In the genomic region with DNA sequence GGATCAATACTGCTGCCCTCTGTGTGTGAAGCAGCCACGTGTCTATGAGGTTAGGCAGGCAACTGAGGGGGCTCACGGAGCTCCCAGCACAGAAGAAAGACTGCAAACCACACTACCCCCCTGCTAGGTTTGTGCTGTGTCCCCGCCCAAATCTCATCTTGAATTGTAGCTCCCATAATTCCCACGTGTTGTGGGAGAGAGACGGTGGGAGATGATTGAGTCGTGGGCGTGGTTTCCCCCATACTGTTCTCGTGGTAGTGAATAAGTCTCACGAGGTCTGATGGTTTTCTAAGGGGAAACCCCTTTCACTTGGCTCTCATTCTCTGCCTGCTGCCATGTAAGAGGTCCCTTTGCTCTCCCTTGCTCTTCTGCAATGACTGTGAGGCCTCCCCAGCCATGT, we compare ENCODE assay signal across 10 cellular contexts.
DNase-seq lines count a peak whose midpoint lies in the region; ATAC-seq and TF ChIP-seq lines count a peak whose summit lies in the region.
"Had no signal": no experiment of that assay in that cellular context is flagged by ENCODE, and none has a peak within 500 bp of the region (broad histone marks: within the 10 kb centered on the region; RNA-seq: fewer than 3 reads in every experiment).

No MANE protein-coding gene starts in this region.

- peaks cover 11 to 78% of the 10 kb centered on the region in 2 donors for H3K4me1 ChIP-seq in thoracic aorta (ENCODE audit: control insufficient read depth in 1 of 2, low read depth in 2 of 2)

- peak overlapping the region; percentile 41 to 62 for H3K27ac ChIP-seq in thoracic aorta

- H3K9me3 Mint-ChIP-seq in natural killer cell treated with Interleukin-12 subunit alpha and Interleukin-12 subunit beta and Interleukin-15 and Interleukin-18, amount 100 ng/mL, for 72 hours: no peaks in the 10 kb centered on the region
- H3K9me3 Mint-ChIP-seq in natural killer cell: no peaks in the 10 kb centered on the region
- no peaks in the 10 kb centered on the region for H3K9me3 Mint-ChIP-seq in activated T-cell treated with anti-CD3 and anti-CD28 coated beads, Interleukin-2, amount 50 U/mL, for 72 hours
- H3K9me3 Mint-ChIP-seq: activated T-helper 2 cell treated with anti-CD3 and anti-CD28 coated beads, Interferon-gamma antibody, Interleukin-2, Interleukin-4, amounts not matched to agents 10 μg/mL and 5 μg/mL and 100 μg/mL, durations not matched to agents 14 hours and 24 hours and 36 hours had no signal

- H3K36me3 Mint-ChIP-seq in natural killer cell treated with Interleukin-12 subunit alpha and Interleukin-12 subunit beta and Interleukin-15 and Interleukin-18, amount 100 ng/mL, for 72 hours: no peaks in the 10 kb centered on the region
- H3K36me3 Mint-ChIP-seq in natural killer cell: no peaks in the 10 kb centered on the region
- peaks cover 0 to 10% of the 10 kb centered on the region in 2 donors for H3K36me3 Mint-ChIP-seq in activated T-cell treated with anti-CD3 and anti-CD28 coated beads, Interleukin-2, amount 50 U/mL, for 72 hours (ENCODE audit: insufficient read depth in 2 of 2)

- no peak for DNase-seq in natural killer cell treated with Interleukin-12 subunit alpha and Interleukin-12 subunit beta and Interleukin-15 and Interleukin-18, amount 100 ng/mL, for 72 hours (ENCODE audit: low spot score)
- no peak for DNase-seq in natural killer cell
- DNase-seq in activated T-cell treated with anti-CD3 and anti-CD28 coated beads, Interleukin-2, amount 50 U/mL, for 72 hours: peak; percentile 38 to 44
- peak; percentile 64 for DNase-seq in kidney tubule cell (ENCODE audit: low spot score)
- DNase-seq in thoracic aorta (ENCODE audit: low spot score): no peak
- DNase-seq in HPDE6-E6E7 (ENCODE audit: extremely low spot score): no peak
- no peak for DNase-seq in NCI-H1694 (lab: John Stamatoyannopoulos, UW)
- DNase-seq: NCI-H2107 had no signal

- intact Hi-C loops in natural killer cell (cut with micrococcal nuclease): loop anchor here (5.0 kb wide), 1 partner anchor 197 kb away; no protein-coding TSS in a partner anchor

- no peak overlapping the region for H3K4me3 Mint-ChIP-seq in natural killer cell treated with Interleukin-12 subunit alpha and Interleukin-12 subunit beta and Interleukin-15 and Interleukin-18, amount 100 ng/mL, for 72 hours
- no peak overlapping the region for H3K4me3 Mint-ChIP-seq in natural killer cell
- H3K4me3 Mint-ChIP-seq in activated T-cell treated with anti-CD3 and anti-CD28 coated beads, Interleukin-2, amount 50 U/mL, for 72 hours: peak overlapping the region; percentile 22 to 45

- H3K4me1 Mint-ChIP-seq in natural killer cell treated with Interleukin-12 subunit alpha and Interleukin-12 subunit beta and Interleukin-15 and Interleukin-18, amount 100 ng/mL, for 72 hours (ENCODE audit: low read depth in 2 of 2): peaks cover 10 to 14% of the 10 kb centered on the region in 2 donors
- peaks cover 6 to 7% of the 10 kb centered on the region in 2 donors for H3K4me1 Mint-ChIP-seq in natural killer cell
- H3K4me1 Mint-ChIP-seq in activated T-cell treated with anti-CD3 and anti-CD28 coated beads, Interleukin-2, amount 50 U/mL, for 72 hours (ENCODE audit: low read depth): peaks cover 40% of the 10 kb centered on the region

- peak; percentile 21 to 55 for ATAC-seq in natural killer cell treated with Interleukin-12 subunit alpha and Interleukin-12 subunit beta and Interleukin-15 and Interleukin-18, amount 100 ng/mL, for 72 hours
- no peak for ATAC-seq in natural killer cell
- peak; percentile 66 to 72 for ATAC-seq in activated T-cell treated with anti-CD3 and anti-CD28 coated beads, Interleukin-2, amount 50 U/mL, for 72 hours (replicated peaks in 1 of 2)
- no peak for ATAC-seq in thoracic aorta (ENCODE audit: insufficient number of reproducible peaks, low FRiP score, low read depth)
- ATAC-seq in HG03457 (IDR thresholded peaks at IDR 0.05; ENCODE audit: unreplicated experiment): no peak

- H3K27me3 ChIP-seq in thoracic aorta (replicated peaks; ENCODE audit: insufficient read depth): no peaks in the 10 kb centered on the region

- no peaks in the 10 kb centered on the region for H3K27me3 Mint-ChIP-seq in natural killer cell treated with Interleukin-12 subunit alpha and Interleukin-12 subunit beta and Interleukin-15 and Interleukin-18, amount 100 ng/mL, for 72 hours
- peaks cover 0 to 2% of the 10 kb centered on the region in 2 donors for H3K27me3 Mint-ChIP-seq in natural killer cell (ENCODE audit: low read depth in 2 of 2)
- H3K27me3 Mint-ChIP-seq in activated T-cell treated with anti-CD3 and anti-CD28 coated beads, Interleukin-2, amount 50 U/mL, for 72 hours (ENCODE audit: low read depth): no peaks in the 10 kb centered on the region

- H3K36me3 ChIP-seq in thoracic aorta: peaks cover 56% of the 10 kb centered on the region

- TF ChIP-seq CTCF in natural killer cell (IDR thresholded peaks at IDR 0.05) (no peak), thoracic aorta (IDR thresholded peaks at IDR 0.05) (no peak)

- H3K4me3 ChIP-seq in thoracic aorta: no peak overlapping the region

- H3K9me3 ChIP-seq in thoracic aorta: no peaks in the 10 kb centered on the region

- no peak overlapping the region for H3K27ac Mint-ChIP-seq in natural killer cell treated with Interleukin-12 subunit alpha and Interleukin-12 subunit beta and Interleukin-15 and Interleukin-18, amount 100 ng/mL, for 72 hours
- no peak overlapping the region for H3K27ac Mint-ChIP-seq in natural killer cell
- H3K27ac Mint-ChIP-seq in activated T-cell treated with anti-CD3 and anti-CD28 coated beads, Interleukin-2, amount 50 U/mL, for 72 hours: no peak overlapping the region
- H3K27ac Mint-ChIP-seq: activated T-helper 2 cell treated with anti-CD3 and anti-CD28 coated beads, Interferon-gamma antibody, Interleukin-2, Interleukin-4, amounts not matched to agents 10 μg/mL and 5 μg/mL and 100 μg/mL, durations not matched to agents 14 hours and 24 hours and 36 hours had no signal

Comparison
In these comparisons a context has a peak if more than half of its experiments do, and no peak if none do; other contexts are left out.
1. ATAC-seq: peak in natural killer cell treated with Interleukin-12 subunit alpha and Interleukin-12 subunit beta and Interleukin-15 and Interleukin-18, amount 100 ng/mL, for 72 hours (2 of 2) and activated T-cell treated with anti-CD3 and anti-CD28 coated beads, Interleukin-2, amount 50 U/mL, for 72 hours (2 of 2); none in natural killer cell (0 of 3), thoracic aorta (single experiment) and HG03457 (single experiment).
2. DNase-seq: peak in activated T-cell treated with anti-CD3 and anti-CD28 coated beads, Interleukin-2, amount 50 U/mL, for 72 hours (2 of 2) and kidney tubule cell (single experiment); none in natural killer cell treated with Interleukin-12 subunit alpha and Interleukin-12 subunit beta and Interleukin-15 and Interleukin-18, amount 100 ng/mL, for 72 hours (single experiment), natural killer cell (single experiment), thoracic aorta (single experiment), HPDE6-E6E7 (single experiment) and NCI-H1694 (single experiment).
3. H3K4me3 Mint-ChIP-seq: peak in activated T-cell treated with anti-CD3 and anti-CD28 coated beads, Interleukin-2, amount 50 U/mL, for 72 hours (2 of 2); none in natural killer cell treated with Interleukin-12 subunit alpha and Interleukin-12 subunit beta and Interleukin-15 and Interleukin-18, amount 100 ng/mL, for 72 hours (single experiment) and natural killer cell (single experiment).